Comparison of ENCODE assay signal across 34 cellular contexts in genomic region chr2:183811281-183811680, GRCh38.
"Had no signal": no experiment of that assay in that cellular context is flagged by ENCODE, and none has a peak within 500 bp of the region (broad histone marks: within the 10 kb centered on the region; RNA-seq: fewer than 3 reads in every experiment).

No MANE protein-coding gene starts in this region.

- H3K4me3 ChIP-seq: MG63 had no signal

- H3K27me3 ChIP-seq: MG63 had no signal

- DNase-seq: Karpas-422, Kasumi-1, MG63, MM.1S, MV-4-11, NCI-H1048, NCI-H1092, NCI-H1092 treated with DMSO at 0.1 percent for 48 hours, NCI-H1105, NCI-H1105 treated with DMSO at 0.1 percent for 48 hours, NCI-H1417, NCI-H1417 treated with DMSO at 0.1 percent for 48 hours, NCI-H1436, NCI-H1436 treated with DMSO at 0.1 percent for 48 hours, NCI-H146, NCI-H1694, NCI-H1694 treated with DMSO at 0.1 percent for 48 hours, NCI-H187, NCI-H187 treated with DMSO at 0.1 percent for 48 hours, NCI-H1930, NCI-H2029, NCI-H2029 treated with DMSO at 0.1 percent for 48 hours, NCI-H2081, NCI-H2081 treated with DMSO at 0.1 percent for 48 hours, NCI-H2107, NCI-H2171, NCI-H2171 treated with DMSO at 0.1 percent for 48 hours, NCI-H2227 treated with DMSO at 0.1 percent for 48 hours, NCI-H226, NCI-H345, NCI-H446, NCI-H446 treated with DMSO at 0.1 percent for 48 hours, NCI-H510A, NCI-H510A treated with DMSO at 0.1 percent for 48 hours had no signal

- H3K36me3 ChIP-seq: MG63 had no signal

- H3K9me3 ChIP-seq: MG63 had no signal
